ENCODE assay signal across 1 cellular context in the genomic region with DNA sequence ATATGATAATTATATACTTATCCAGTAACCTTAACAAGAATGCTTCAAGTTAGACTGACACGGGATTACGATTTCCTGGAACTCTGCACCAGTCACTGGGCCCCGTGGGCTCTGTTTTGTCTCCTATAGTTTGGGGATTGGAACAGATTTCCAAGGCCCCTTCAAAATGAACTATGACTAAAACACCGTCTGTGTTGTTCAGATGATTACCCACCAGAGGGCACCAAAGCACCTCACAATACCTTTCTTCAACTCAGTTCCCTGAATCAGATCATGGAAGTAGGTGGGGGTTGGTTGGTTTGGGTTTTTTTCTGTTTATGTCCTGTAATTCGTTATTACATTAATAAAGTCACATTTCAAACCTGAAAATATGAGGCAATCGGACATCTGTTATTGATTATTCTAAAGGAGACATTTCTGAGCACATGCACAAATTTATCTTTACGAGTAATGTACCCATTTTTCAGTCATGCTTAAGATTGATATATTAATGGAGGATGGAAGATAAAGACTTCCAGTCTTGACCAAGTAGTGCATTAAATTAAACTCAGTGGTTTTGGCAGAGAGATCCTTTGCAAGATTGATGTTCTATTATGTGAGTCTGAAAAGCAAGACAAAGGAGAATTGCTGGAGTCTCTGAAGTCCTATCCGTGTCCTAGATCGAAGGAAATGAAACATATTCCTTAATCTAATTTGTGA.
A peak's percentile ranks its signal among the peaks of the same experiment; 100 is the strongest.
TF ChIP-seq lines count a peak whose summit lies in the region.

No MANE protein-coding gene starts in this region.

TF ChIP-seq in K562, 482 proteins besides CTCF, POLR2A, EP300 and RAD21 (continued from another document):
- TF ChIP-seq, protein P1, sequence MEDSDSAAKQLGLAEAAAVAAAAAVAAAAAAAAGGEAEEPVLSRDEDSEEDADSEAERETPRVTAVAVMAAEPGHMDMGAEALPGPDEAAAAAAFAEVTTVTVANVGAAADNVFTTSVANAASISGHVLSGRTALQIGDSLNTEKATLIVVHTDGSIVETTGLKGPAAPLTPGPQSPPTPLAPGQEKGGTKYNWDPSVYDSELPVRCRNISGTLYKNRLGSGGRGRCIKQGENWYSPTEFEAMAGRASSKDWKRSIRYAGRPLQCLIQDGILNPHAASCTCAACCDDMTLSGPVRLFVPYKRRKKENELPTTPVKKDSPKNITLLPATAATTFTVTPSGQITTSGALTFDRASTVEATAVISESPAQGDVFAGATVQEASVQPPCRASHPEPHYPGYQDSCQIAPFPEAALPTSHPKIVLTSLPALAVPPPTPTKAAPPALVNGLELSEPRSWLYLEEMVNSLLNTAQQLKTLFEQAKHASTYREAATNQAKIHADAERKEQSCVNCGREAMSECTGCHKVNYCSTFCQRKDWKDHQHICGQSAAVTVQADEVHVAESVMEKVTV (CRISPR knock-in tag; IDR thresholded peaks at IDR 0.05) = peak; percentile 95
